Comparison of ENCODE assay signal across 9 cellular contexts in genomic region chr1:28371011-28371378, GRCh38. TPM values are rescaled to one million over a fixed set of nuclear protein-coding genes. Genes with fewer than 3 reads are reported as not detected.
A peak's percentile ranks its signal among the peaks of the same experiment; 100 is the strongest.
DNase-seq lines count a peak whose midpoint lies in the region; ATAC-seq and TF ChIP-seq lines count a peak whose summit lies in the region.
"Had no signal": no experiment of that assay in that cellular context is flagged by ENCODE, and none has a peak within 500 bp of the region (broad histone marks: within the 10 kb centered on the region; RNA-seq: fewer than 3 reads in every experiment).

No MANE protein-coding gene starts in this region.

- H3K9me3 Mint-ChIP-seq in chondrocyte (ENCODE audit: low read depth) = no peaks in the 10 kb centered on the region
- H3K9me3 Mint-ChIP-seq in naive thymus-derived CD8-positive, alpha-beta T cell = no peaks in the 10 kb centered on the region

- POLR2A ChIA-PET in naive thymus-derived CD8-positive, alpha-beta T cell (lab: Charles Lee) = interaction anchor here (0.6 to 2.1 kb wide), 5 partner anchors 42 to 312 kb away, joined by 3 to 14 read pairs (median 3); partner anchors contain the start of genes MED18 and RCC1
- POLR2A ChIA-PET in GM10248 (lab: Yijun Ruan, JAX) = no interaction called here

- H3K79me2 ChIP-seq in KMS-11 (ENCODE audit: insufficient read depth, low read depth) = peaks cover 41% of the 10 kb centered on the region

- no peak overlapping the region for H3K9ac ChIP-seq in KMS-11

- H3K4me2 ChIP-seq in KMS-11 = peak overlapping the region; percentile 66

- ATAC-seq in naive thymus-derived CD8-positive, alpha-beta T cell = no peak

- CTCF ChIA-PET in GM10248 (lab: Yijun Ruan, JAX) = interaction anchor here (1.4 to 1.7 kb wide), 3 partner anchors 8 to 122 kb away, joined by 3 to 8 read pairs (median 6); no protein-coding TSS in a partner anchor

- no peaks in the 10 kb centered on the region for H3K36me3 ChIP-seq in KMS-11 (ENCODE audit: insufficient read depth)

- peaks cover 38% of the 10 kb centered on the region for H3K4me1 ChIP-seq in KMS-11 (ENCODE audit: low read depth, poor library complexity, severe bottlenecking)

- no peak overlapping the region for H2AFZ ChIP-seq in KMS-11 (ENCODE audit: low read depth)

- no peak for DNase-seq in chondrocyte (ENCODE audit: low spot score)
- no peak for DNase-seq in naive thymus-derived CD8-positive, alpha-beta T cell
- DNase-seq in NCI-H146 treated with DMSO at 0.1 percent for 48 hours (lab: John Stamatoyannopoulos, UW; ENCODE audit: unreplicated experiment) = no peak
- DNase-seq in stimulated activated CD4-positive, alpha-beta T cell treated with anti-CD3 and anti-CD28 coated beads, Interleukin-4, amount 100 ng/mL, for 1 hour = no peak
- no peak for DNase-seq in activated gamma-delta T cell treated with Interleukin-2 at 50 U/mL for 16 hours
- no peak for DNase-seq in GM10248 (ENCODE audit: extremely low spot score)
- DNase-seq: NCI-H774 had no signal

- H3K27ac ChIP-seq in C4-2B (peak overlapping the region; percentile 89; the same call in 1 of the 2 replicates), KMS-11 (no peak overlapping the region)

- peak overlapping the region; percentile 91 for H3K4me3 Mint-ChIP-seq in chondrocyte (ENCODE audit: unreplicated experiment)
- H3K4me3 Mint-ChIP-seq in naive thymus-derived CD8-positive, alpha-beta T cell = peak overlapping the region; percentile 90 to 98 (median 94)

- H4K20me1 ChIP-seq in KMS-11 (ENCODE audit: insufficient read depth) = no peaks in the 10 kb centered on the region

- H3K27me3 Mint-ChIP-seq in chondrocyte (ENCODE audit: low read depth) = no peaks in the 10 kb centered on the region
- no peaks in the 10 kb centered on the region for H3K27me3 Mint-ChIP-seq in naive thymus-derived CD8-positive, alpha-beta T cell

- H3K27ac Mint-ChIP-seq in chondrocyte (ENCODE audit: unreplicated experiment) = peak overlapping the region; percentile 96
- peak overlapping the region in 8 of 10 donors; percentile 65 to 98 (median 92) for H3K27ac Mint-ChIP-seq in naive thymus-derived CD8-positive, alpha-beta T cell

- H3K36me3 Mint-ChIP-seq in chondrocyte (ENCODE audit: low read depth) = no peaks in the 10 kb centered on the region
- peaks cover 0 to 14% (median 0%) of the 10 kb centered on the region in 3 donors for H3K36me3 Mint-ChIP-seq in naive thymus-derived CD8-positive, alpha-beta T cell

- peaks cover 37% of the 10 kb centered on the region for H3K4me1 Mint-ChIP-seq in chondrocyte (ENCODE audit: low read depth)
- peaks cover 12 to 48% (median 46%) of the 10 kb centered on the region in 4 donors for H3K4me1 Mint-ChIP-seq in naive thymus-derived CD8-positive, alpha-beta T cell

- no peaks in the 10 kb centered on the region for H3K27me3 ChIP-seq in KMS-11 (ENCODE audit: insufficient read depth, low read depth)

- no peak overlapping the region for H3K4me3 ChIP-seq in KMS-11 (IDR thresholded peaks at IDR 0.05; ENCODE audit: insufficient read depth, low read depth, low read length)

- no peak for TF ChIP-seq CTCF in C4-2B (conservative IDR thresholded peaks at IDR 0.05)
- TF ChIP-seq CTCF in KMS-11 (conservative IDR thresholded peaks at IDR 0.05; ENCODE audit: low read depth, low read length) = no peak
- no peak for TF ChIP-seq CTCF in chondrocyte (IDR thresholded peaks at IDR 0.05)
- TF ChIP-seq CTCF in GM10248 (IDR thresholded peaks at IDR 0.05; ENCODE audit: control extremely low read depth, extremely low read depth, low read depth, missing control alignments) = no peak

RNA-seq across cellular contexts. Expression of gene PHACTR4, which starts 1.5 kb away (rescaled TPM):
- 39.6 to 45.7 TPM (median 39.9 TPM) in 3 replicates for total RNA-seq in chondrocyte
- total RNA-seq in naive thymus-derived CD8-positive, alpha-beta T cell = 10 to 100 TPM; 27.4 to 30.1 TPM
- 10 to 100 TPM in 1 of 3 donors, 1 to 10 TPM in 2; 5.4 to 20.2 (median 6.0) TPM for polyA plus RNA-seq in naive thymus-derived CD8-positive, alpha-beta T cell

RNA-seq across cellular contexts. Expression of gene MED18, which starts 42.2 kb away (rescaled TPM):
- 10.9 to 12.2 TPM (median 11.3 TPM) in 3 replicates for total RNA-seq in chondrocyte
- total RNA-seq in naive thymus-derived CD8-positive, alpha-beta T cell = 10 to 100 TPM; 13.4 to 13.8 TPM
- polyA plus RNA-seq in naive thymus-derived CD8-positive, alpha-beta T cell = 1 to 10 TPM; 2.9 to 7.9 (median 3.7) TPM
